17 cellular contexts compared by ENCODE assay signal in genomic region chr18:6884944-6885343, GRCh38.
A peak's percentile ranks its signal among the peaks of the same experiment; 100 is the strongest.
DNase-seq lines count a peak whose midpoint lies in the region; ATAC-seq, FAIRE-seq and TF ChIP-seq lines count a peak whose summit lies in the region.
"Had no signal": no experiment of that assay in that cellular context is flagged by ENCODE, and none has a peak within 500 bp of the region (broad histone marks: within the 10 kb centered on the region; RNA-seq: fewer than 3 reads in every experiment).

No MANE protein-coding gene starts in this region.

- H3F3A ChIP-seq in MM.1S (ENCODE audit: insufficient read depth, low read length) = no peaks in the 10 kb centered on the region

- no peaks in the 10 kb centered on the region for H3K79me2 ChIP-seq in MM.1S (ENCODE audit: low read length)
- H3K79me2 ChIP-seq: parathyroid adenoma had no signal

- H3K27me3 Mint-ChIP-seq in HFFc6 (ENCODE audit: insufficient read depth) = peaks cover 3% of the 10 kb centered on the region; the same call in 1 of the 2 replicates

- H3K9me2 ChIP-seq in MM.1S (replicated peaks; ENCODE audit: insufficient read depth, low read length) = no peaks in the 10 kb centered on the region

- H3K9me3 ChIP-seq in lower lobe of right lung (no peaks in the 10 kb centered on the region), stomach smooth muscle (ENCODE audit: control insufficient read depth in 2 of 2, low read length in 2 of 2) (no peaks in the 10 kb centered on the region), MM.1S (replicated peaks; ENCODE audit: insufficient read depth, low read length) (no peaks in the 10 kb centered on the region)
- H3K9me3 ChIP-seq: transverse colon had no signal

- DNase-seq in HFFc6 = peak; percentile 17
- DNase-seq in dermis blood vessel endothelial cell = peak; percentile 34
- no peak for DNase-seq in lower lobe of right lung
- DNase-seq in MM.1S = no peak
- DNase-seq in D721Med (ENCODE audit: insufficient read length, low spot score) = no peak
- DNase-seq in stimulated activated CD4-positive, alpha-beta T cell treated with anti-CD3 and anti-CD28 coated beads, Interleukin-4, amount 100 ng/mL, for 24 hours = no peak
- DNase-seq: activated naive CD4-positive, alpha-beta T cell treated with anti-CD3 and anti-CD28 coated beads for 36 hours; brain microvascular endothelial cell; CD8-positive, alpha-beta T cell; dorsolateral prefrontal cortex; left colon; NCI-H2227 treated with DMSO at 0.1 percent for 48 hours; transverse colon had no signal

- no peak overlapping the region for H2AFZ ChIP-seq in MM.1S (ENCODE audit: low read length)
- H2AFZ ChIP-seq: parathyroid adenoma had no signal

- FAIRE-seq in D721Med (lab: Jason Lieb, UNC) = no peak

- ATAC-seq in lower lobe of right lung = peak in 1 of 2 donors; percentile 17
- ATAC-seq in HG03108 (IDR thresholded peaks at IDR 0.05; ENCODE audit: unreplicated experiment) = no peak
- ATAC-seq: CD8-positive, alpha-beta T cell; left colon had no signal

- no peak overlapping the region for H3K27ac Mint-ChIP-seq in HFFc6
- H3K27ac Mint-ChIP-seq: activated naive CD4-positive, alpha-beta T cell treated with anti-CD3 and anti-CD28 coated beads for 36 hours; CD8-positive, alpha-beta T cell had no signal

- H3K36me3 Mint-ChIP-seq in HFFc6 (ENCODE audit: low read depth) = no peaks in the 10 kb centered on the region
- H3K36me3 Mint-ChIP-seq: CD8-positive, alpha-beta T cell had no signal

- H3K9me3 Mint-ChIP-seq in HFFc6 = no peaks in the 10 kb centered on the region
- H3K9me3 Mint-ChIP-seq: activated naive CD4-positive, alpha-beta T cell treated with anti-CD3 and anti-CD28 coated beads for 36 hours had no signal

- no peaks in the 10 kb centered on the region for H3K4me1 ChIP-seq in lower lobe of right lung
- H3K4me1 ChIP-seq in stomach smooth muscle (ENCODE audit: control insufficient read depth, insufficient read depth, low read length) = no peaks in the 10 kb centered on the region
- H3K4me1 ChIP-seq in MM.1S (ENCODE audit: low read length) = no peaks in the 10 kb centered on the region
- H3K4me1 ChIP-seq: parathyroid adenoma had no signal

- H3K4me3 Mint-ChIP-seq in HFFc6 = peak overlapping the region; percentile 45; the same call in 1 of the 2 replicates
- H3K4me3 Mint-ChIP-seq: activated naive CD4-positive, alpha-beta T cell treated with anti-CD3 and anti-CD28 coated beads for 36 hours; CD8-positive, alpha-beta T cell had no signal

- no peaks in the 10 kb centered on the region for H3K36me3 ChIP-seq in lower lobe of right lung
- no peaks in the 10 kb centered on the region for H3K36me3 ChIP-seq in stomach smooth muscle (ENCODE audit: control insufficient read depth in 2 of 2, insufficient read depth in 2 of 2, low read length in 2 of 2)
- H3K36me3 ChIP-seq in MM.1S (replicated peaks; ENCODE audit: insufficient read depth, low read length) = no peaks in the 10 kb centered on the region
- H3K36me3 ChIP-seq: brain microvascular endothelial cell, transverse colon had no signal

- H3K4me2 ChIP-seq in MM.1S (ENCODE audit: low read depth, low read length) = no peak overlapping the region

- H3K4me3 ChIP-seq in lower lobe of right lung = no peak overlapping the region
- peak overlapping the region in 1 of 2 donors; percentile 41 for H3K4me3 ChIP-seq in stomach smooth muscle (ENCODE audit: low read length in 2 of 2)
- H3K4me3 ChIP-seq in MM.1S (ENCODE audit: low read length) = no peak overlapping the region
- H3K4me3 ChIP-seq: dorsolateral prefrontal cortex, transverse colon had no signal

- H4K20me1 ChIP-seq in MM.1S (ENCODE audit: insufficient read depth, low read length) = no peaks in the 10 kb centered on the region

- H3K9ac ChIP-seq in stomach smooth muscle (ENCODE audit: low read length in 2 of 2) (peak overlapping the region; percentile 4 to 14), MM.1S (ENCODE audit: low read length) (no peak overlapping the region)
- H3K9ac ChIP-seq: parathyroid adenoma had no signal

- H3K27me3 ChIP-seq in lower lobe of right lung (ENCODE audit: low read depth) (no peaks in the 10 kb centered on the region), stomach smooth muscle (ENCODE audit: control insufficient read depth in 1 of 2, insufficient read depth in 2 of 2, low read length in 2 of 2) (no peaks in the 10 kb centered on the region), MM.1S (replicated peaks; ENCODE audit: insufficient read depth, low read length) (no peaks in the 10 kb centered on the region)
- H3K27me3 ChIP-seq: brain microvascular endothelial cell, transverse colon had no signal

- no peak for TF ChIP-seq CTCF in HFFc6 (IDR thresholded peaks at IDR 0.05)
- TF ChIP-seq CTCF in lower lobe of right lung (IDR thresholded peaks at IDR 0.05) = no peak
- TF ChIP-seq CTCF in MM.1S (IDR thresholded peaks at IDR 0.05; ENCODE audit: low read length) = no peak
- no peak for TF ChIP-seq CTCF in D721Med (IDR thresholded peaks at IDR 0.05; ENCODE audit: insufficient read depth, missing control alignments)

- peaks cover 5% of the 10 kb centered on the region; the same call in 1 of the 2 replicates for H3K4me1 Mint-ChIP-seq in HFFc6 (ENCODE audit: low read depth)

- intact Hi-C loops in lower lobe of right lung (cut with DNase I) = loop anchor here (5.0 kb wide), 1 partner anchor 343 kb away; no protein-coding TSS in a partner anchor

- H3K27ac ChIP-seq in lower lobe of right lung (peak overlapping the region; percentile 20), stomach smooth muscle (ENCODE audit: low read length) (no peak overlapping the region), MM.1S (ENCODE audit: low read length) (no peak overlapping the region)
- H3K27ac ChIP-seq: brain microvascular endothelial cell, dorsolateral prefrontal cortex, parathyroid adenoma, RWPE1 had no signal

Comparison
In these comparisons a context has a peak if more than half of its experiments do, and no peak if none do; other contexts are left out.
1. DNase-seq: peak in HFFc6 (single experiment) and dermis blood vessel endothelial cell (single experiment); none in lower lobe of right lung (single experiment), MM.1S (single experiment), D721Med (single experiment) and stimulated activated CD4-positive, alpha-beta T cell treated with anti-CD3 and anti-CD28 coated beads, Interleukin-4, amount 100 ng/mL, for 24 hours (single experiment).